1 cellular context compared by ENCODE assay signal in the genomic region with DNA sequence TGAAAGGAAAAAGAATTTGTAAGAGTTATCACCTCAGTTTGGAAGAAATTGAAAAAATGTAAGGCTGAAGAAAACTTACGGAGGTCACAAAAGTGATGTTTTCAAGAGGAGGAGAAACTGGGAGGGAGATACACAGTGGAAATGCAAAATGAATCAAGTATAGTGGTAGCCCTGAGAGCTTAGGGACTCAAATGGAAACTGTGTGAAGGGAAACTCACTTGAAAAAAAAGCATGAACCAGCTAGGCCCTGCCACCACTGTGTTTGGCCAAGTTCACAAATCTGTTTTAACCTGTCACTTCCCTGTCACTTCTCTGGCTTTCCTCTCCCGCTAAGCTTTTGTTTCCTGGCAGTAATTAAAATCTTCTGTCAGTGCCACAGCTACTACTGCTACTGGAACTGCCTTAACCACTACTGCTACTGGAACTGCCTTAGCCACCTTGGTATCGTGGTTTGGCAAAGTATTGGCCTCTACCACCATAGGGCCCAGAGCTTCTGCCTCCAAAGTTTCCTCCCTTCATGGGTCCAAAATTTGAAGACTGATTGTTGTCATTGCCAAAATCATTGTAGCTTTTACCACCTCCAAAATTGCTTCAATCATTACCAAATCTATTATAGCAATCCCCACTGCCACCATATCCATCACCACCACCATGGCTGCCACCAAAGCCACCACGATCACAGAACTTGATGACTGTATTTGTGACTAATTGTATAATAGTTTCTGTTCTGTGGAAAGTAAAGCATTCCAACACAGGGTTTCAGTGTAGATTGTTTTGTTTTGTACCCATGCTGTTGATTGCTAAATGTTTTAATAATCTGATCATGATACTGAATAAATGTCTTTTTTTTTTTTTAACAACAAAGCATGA.
TF ChIP-seq lines count a peak whose summit lies in the region.

No MANE protein-coding gene starts in this region.

TF ChIP-seq in SK-N-SH, 30 proteins besides CTCF, POLR2A, EP300 and RAD21 (continued from another document):
- TF ChIP-seq SMC3 (IDR thresholded peaks at IDR 0.05; ENCODE audit: low read depth, low read length) (no peak), FOXJ3 (CRISPR knock-in tag; IDR thresholded peaks at IDR 0.05) (no peak), GATA2 (CRISPR knock-in tag; IDR thresholded peaks at IDR 0.05) (no peak), MXI1 (IDR thresholded peaks at IDR 0.05; ENCODE audit: low read depth, low read length) (no peak), NRF1 (IDR thresholded peaks at IDR 0.05; ENCODE audit: low read depth, low read length) (no peak)
